Comparison of ENCODE assay signal across 9 cellular contexts in the genomic region with DNA sequence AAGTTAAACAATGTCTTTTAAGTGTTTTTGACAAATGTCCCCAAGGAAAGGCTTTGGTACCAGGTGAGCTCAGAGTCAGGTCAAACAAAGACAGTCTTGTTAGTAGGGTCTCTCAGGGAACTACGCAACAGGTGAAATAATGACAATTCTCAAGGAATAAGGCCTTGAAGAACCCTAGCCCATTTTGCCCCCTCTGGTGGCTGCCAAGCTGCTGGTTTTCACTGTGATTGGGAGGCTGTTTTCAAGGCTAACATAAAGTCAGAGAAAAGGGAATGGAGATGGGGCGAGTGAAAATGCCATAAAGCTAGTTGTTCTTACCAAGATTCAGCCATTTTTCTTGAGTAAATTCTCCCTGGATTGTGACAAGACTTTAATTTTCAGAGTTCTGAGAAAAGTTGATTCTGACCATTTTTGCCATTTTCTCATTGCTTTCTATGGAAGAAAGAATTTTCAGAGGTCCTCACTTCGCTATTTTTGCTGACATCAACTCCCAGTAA. TPM values are rescaled to one million over a fixed set of nuclear protein-coding genes. Genes with fewer than 3 reads are reported as not detected.
A peak's percentile ranks its signal among the peaks of the same experiment; 100 is the strongest.
DNase-seq lines count a peak whose midpoint lies in the region; ATAC-seq and TF ChIP-seq lines count a peak whose summit lies in the region.
"Had no signal": no experiment of that assay in that cellular context is flagged by ENCODE, and none has a peak within 500 bp of the region (broad histone marks: within the 10 kb centered on the region; RNA-seq: fewer than 3 reads in every experiment).

No MANE protein-coding gene starts in this region.

- ATAC-seq in HG03280 (IDR thresholded peaks at IDR 0.05; ENCODE audit: unreplicated experiment), result peak; percentile 23
- ATAC-seq in GM18520 (IDR thresholded peaks at IDR 0.05; ENCODE audit: unreplicated experiment), result no peak

- no peak overlapping the region for H3K27ac Mint-ChIP-seq in activated naive CD4-positive, alpha-beta T cell treated with anti-CD3 and anti-CD28 coated beads, Interleukin-2, amount 10 ng/mL, durations not matched to agents 7 days and 5 days
- no peak overlapping the region for H3K27ac Mint-ChIP-seq in activated T-helper 1 cell treated with anti-CD3 and anti-CD28 coated beads, Interleukin-12 subunit alpha, Interleukin-12 subunit beta, Interleukin-2, Interleukin-4 antibody, amounts not matched to agents 30 ng/mL and 10 ng/mL and 1 ng/mL, durations not matched to agents 14 hours and 24 hours and 36 hours
- H3K27ac Mint-ChIP-seq: activated B cell treated with CpG ODN at 0.5 μM for 24 hours had no signal

- H3K27me3 ChIP-seq in liver (ENCODE audit: control insufficient read depth in 4 of 4, insufficient read depth in 4 of 4, low read length in 3 of 4) (no peaks in the 10 kb centered on the region), testis (no peaks in the 10 kb centered on the region)

- TF ChIP-seq POLR2A in testis (IDR thresholded peaks at IDR 0.05), result no peak

- H3K4me3 Mint-ChIP-seq in activated naive CD4-positive, alpha-beta T cell treated with anti-CD3 and anti-CD28 coated beads, Interleukin-2, amount 10 ng/mL, durations not matched to agents 7 days and 5 days, result no peak overlapping the region
- no peak overlapping the region for H3K4me3 Mint-ChIP-seq in activated T-helper 1 cell treated with anti-CD3 and anti-CD28 coated beads, Interleukin-12 subunit alpha, Interleukin-12 subunit beta, Interleukin-2, Interleukin-4 antibody, amounts not matched to agents 30 ng/mL and 10 ng/mL and 1 ng/mL, durations not matched to agents 14 hours and 24 hours and 36 hours
- H3K4me3 Mint-ChIP-seq: activated B cell treated with CpG ODN at 0.5 μM for 24 hours had no signal

- WGBS in liver, result 94% methylated on average over 3 of the region's 3 CpGs
- 93 to 95% methylated on average over 3 of the region's 3 CpGs for WGBS in testis, 2 donors

- no peak overlapping the region for H3K4me3 ChIP-seq in liver (ENCODE audit: low read depth in 1 of 3, low read length in 3 of 3)
- H3K4me3 ChIP-seq in testis, result no peak overlapping the region

- H3K36me3 ChIP-seq in liver (ENCODE audit: control insufficient read depth in 4 of 4, insufficient read depth in 3 of 4, low read depth in 1 of 4, low read length in 3 of 4) (no peaks in the 10 kb centered on the region), testis (ENCODE audit: low read depth, missing control alignments) (no peaks in the 10 kb centered on the region)

- CTCF ChIA-PET in activated naive CD4-positive, alpha-beta T cell treated with anti-CD3 and anti-CD28 coated beads, Interleukin-2, amount 10 ng/mL, durations not matched to agents 7 days and 5 days (lab: Charles Lee), result interaction anchor here (0.7 to 2.0 kb wide), 8 partner anchors 12 to 136 kb away, joined by 3 to 7 read pairs (median 3); no protein-coding TSS in a partner anchor

- no peaks in the 10 kb centered on the region for H3K4me1 Mint-ChIP-seq in activated naive CD4-positive, alpha-beta T cell treated with anti-CD3 and anti-CD28 coated beads, Interleukin-2, amount 10 ng/mL, durations not matched to agents 7 days and 5 days
- no peaks in the 10 kb centered on the region for H3K4me1 Mint-ChIP-seq in activated T-helper 1 cell treated with anti-CD3 and anti-CD28 coated beads, Interleukin-12 subunit alpha, Interleukin-12 subunit beta, Interleukin-2, Interleukin-4 antibody, amounts not matched to agents 30 ng/mL and 10 ng/mL and 1 ng/mL, durations not matched to agents 14 hours and 24 hours and 36 hours (ENCODE audit: low read depth)
- H3K4me1 Mint-ChIP-seq: activated B cell treated with CpG ODN at 0.5 μM for 24 hours had no signal

- no peaks in the 10 kb centered on the region for H3K36me3 Mint-ChIP-seq in activated naive CD4-positive, alpha-beta T cell treated with anti-CD3 and anti-CD28 coated beads, Interleukin-2, amount 10 ng/mL, durations not matched to agents 7 days and 5 days
- no peaks in the 10 kb centered on the region for H3K36me3 Mint-ChIP-seq in activated T-helper 1 cell treated with anti-CD3 and anti-CD28 coated beads, Interleukin-12 subunit alpha, Interleukin-12 subunit beta, Interleukin-2, Interleukin-4 antibody, amounts not matched to agents 30 ng/mL and 10 ng/mL and 1 ng/mL, durations not matched to agents 14 hours and 24 hours and 36 hours (ENCODE audit: low read depth)

- no peaks in the 10 kb centered on the region for H3K9me3 Mint-ChIP-seq in activated naive CD4-positive, alpha-beta T cell treated with anti-CD3 and anti-CD28 coated beads, Interleukin-2, amount 10 ng/mL, durations not matched to agents 7 days and 5 days
- H3K9me3 Mint-ChIP-seq in activated T-helper 1 cell treated with anti-CD3 and anti-CD28 coated beads, Interleukin-12 subunit alpha, Interleukin-12 subunit beta, Interleukin-2, Interleukin-4 antibody, amounts not matched to agents 30 ng/mL and 10 ng/mL and 1 ng/mL, durations not matched to agents 14 hours and 24 hours and 36 hours, result no peaks in the 10 kb centered on the region

- H3K4me1 ChIP-seq in liver (ENCODE audit: control insufficient read depth in 4 of 4, insufficient read depth in 4 of 4, low read length in 3 of 4), result no peaks in the 10 kb centered on the region
- no peaks in the 10 kb centered on the region for H3K4me1 ChIP-seq in testis

- H3K27ac ChIP-seq in liver (ENCODE audit: low read depth in 1 of 2, low read length in 2 of 2) (no peak overlapping the region), testis (no peak overlapping the region)

- TF ChIP-seq RAD21 in liver (IDR thresholded peaks at IDR 0.05), result no peak

- peak; percentile 40 for DNase-seq in ELR (ENCODE audit: low read depth)
- DNase-seq in activated naive CD4-positive, alpha-beta T cell treated with anti-CD3 and anti-CD28 coated beads, Interleukin-2, amount 10 ng/mL, durations not matched to agents 7 days and 5 days, result peak; percentile 30
- no peak for DNase-seq in activated T-helper 1 cell treated with anti-CD3 and anti-CD28 coated beads, Interleukin-12 subunit alpha, Interleukin-12 subunit beta, Interleukin-2, Interleukin-4 antibody, amounts not matched to agents 30 ng/mL and 10 ng/mL and 1 ng/mL, durations not matched to agents 14 hours and 24 hours and 36 hours (ENCODE audit: low spot score)
- no peak for DNase-seq in testis
- DNase-seq: activated B cell treated with CpG ODN at 0.5 μM for 24 hours, NCI-H2171 had no signal

- no peaks in the 10 kb centered on the region for H3K27me3 Mint-ChIP-seq in activated naive CD4-positive, alpha-beta T cell treated with anti-CD3 and anti-CD28 coated beads, Interleukin-2, amount 10 ng/mL, durations not matched to agents 7 days and 5 days
- H3K27me3 Mint-ChIP-seq in activated T-helper 1 cell treated with anti-CD3 and anti-CD28 coated beads, Interleukin-12 subunit alpha, Interleukin-12 subunit beta, Interleukin-2, Interleukin-4 antibody, amounts not matched to agents 30 ng/mL and 10 ng/mL and 1 ng/mL, durations not matched to agents 14 hours and 24 hours and 36 hours (ENCODE audit: insufficient read depth), result peaks cover 10% of the 10 kb centered on the region

- no peaks in the 10 kb centered on the region for H3K9me3 ChIP-seq in liver (ENCODE audit: control insufficient read depth in 4 of 4, low read length in 3 of 4)
- H3K9me3 ChIP-seq in testis, result no peaks in the 10 kb centered on the region

- intact Hi-C loops in activated T-helper 1 cell treated with anti-CD3 and anti-CD28 coated beads, Interleukin-12 subunit alpha, Interleukin-12 subunit beta, Interleukin-2, Interleukin-4 antibody, amounts not matched to agents 30 ng/mL and 10 ng/mL and 1 ng/mL, durations not matched to agents 14 hours and 24 hours and 36 hours (cut with micrococcal nuclease), result no loop called here
- intact Hi-C loops in testis (cut with DNase I; ENCODE audit: low total_unique reads), result no loop called here

- H3K9ac ChIP-seq in liver (ENCODE audit: low read depth in 1 of 2, low read length in 2 of 2), result no peak overlapping the region

- peak; percentile 17 for TF ChIP-seq CTCF in liver (IDR thresholded peaks at IDR 0.05; ENCODE audit: low read depth, low read length, missing input control)
- TF ChIP-seq CTCF in testis (IDR thresholded peaks at IDR 0.05), result no peak

TF ChIP-seq in liver, 16 proteins besides CTCF, POLR2A, EP300 and RAD21 (continues in another document):
- no peak for TF ChIP-seq TAF1 (conservative IDR thresholded peaks at IDR 0.05)
- TF ChIP-seq, protein P1, sequence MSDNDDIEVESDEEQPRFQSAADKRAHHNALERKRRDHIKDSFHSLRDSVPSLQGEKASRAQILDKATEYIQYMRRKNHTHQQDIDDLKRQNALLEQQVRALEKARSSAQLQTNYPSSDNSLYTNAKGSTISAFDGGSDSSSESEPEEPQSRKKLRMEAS (IDR thresholded peaks at IDR 0.05), result no peak
- TF ChIP-seq, protein P2, sequence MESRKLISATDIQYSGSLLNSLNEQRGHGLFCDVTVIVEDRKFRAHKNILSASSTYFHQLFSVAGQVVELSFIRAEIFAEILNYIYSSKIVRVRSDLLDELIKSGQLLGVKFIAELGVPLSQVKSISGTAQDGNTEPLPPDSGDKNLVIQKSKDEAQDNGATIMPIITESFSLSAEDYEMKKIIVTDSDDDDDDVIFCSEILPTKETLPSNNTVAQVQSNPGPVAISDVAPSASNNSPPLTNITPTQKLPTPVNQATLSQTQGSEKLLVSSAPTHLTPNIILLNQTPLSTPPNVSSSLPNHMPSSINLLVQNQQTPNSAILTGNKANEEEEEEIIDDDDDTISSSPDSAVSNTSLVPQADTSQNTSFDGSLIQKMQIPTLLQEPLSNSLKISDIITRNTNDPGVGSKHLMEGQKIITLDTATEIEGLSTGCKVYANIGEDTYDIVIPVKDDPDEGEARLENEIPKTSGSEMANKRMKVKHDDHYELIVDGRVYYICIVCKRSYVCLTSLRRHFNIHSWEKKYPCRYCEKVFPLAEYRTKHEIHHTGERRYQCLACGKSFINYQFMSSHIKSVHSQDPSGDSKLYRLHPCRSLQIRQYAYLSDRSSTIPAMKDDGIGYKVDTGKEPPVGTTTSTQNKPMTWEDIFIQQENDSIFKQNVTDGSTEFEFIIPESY (IDR thresholded peaks at IDR 0.05), result no peak
- no peak for TF ChIP-seq SP1 (IDR thresholded peaks at IDR 0.05)
- no peak for TF ChIP-seq NR2F2 (IDR thresholded peaks at IDR 0.05)
- no peak for TF ChIP-seq FOXA2 (IDR thresholded peaks at IDR 0.05)
- TF ChIP-seq HNF4G (IDR thresholded peaks at IDR 0.05), result no peak

RNA-seq across cellular contexts. Expression of a gene that starts 58.7 kb away (rescaled TPM):
- total RNA-seq in liver, result 1 to 10 TPM; 8.0 to 9.8 TPM
- polyA plus RNA-seq in liver, result 10 to 100 TPM in 1 of 2 donors, 1 to 10 TPM in 1; 6.5 to 17.9 TPM
- total RNA-seq in activated T-helper 1 cell treated with anti-CD3 and anti-CD28 coated beads, Interleukin-12 subunit alpha, Interleukin-12 subunit beta, Interleukin-2, Interleukin-4 antibody, amounts not matched to agents 30 ng/mL and 10 ng/mL and 1 ng/mL, durations not matched to agents 14 hours and 24 hours and 36 hours, result 23.9 and 24.2 TPM in 2 replicates
- 10 to 100 TPM; 23.0 to 25.4 TPM for total RNA-seq in testis
- 14.5 TPM for polyA plus RNA-seq in testis (ENCODE audit: insufficient read depth, low read depth, low replicate concordance)

RNA-seq across cellular contexts. Expression of a gene that starts 58.9 kb away (rescaled TPM):
- total RNA-seq in liver (10 to 100 TPM; 19.7 to 27.9 TPM), testis (10 to 100 TPM; 65.2 to 81.6 TPM)
- polyA plus RNA-seq in liver (10 to 100 TPM in 1 of 2 donors, 1 to 10 TPM in 1; 7.6 to 10.0 TPM), testis (ENCODE audit: insufficient read depth, low read depth, low replicate concordance) (31.2 TPM)
- total RNA-seq in activated T-helper 1 cell treated with anti-CD3 and anti-CD28 coated beads, Interleukin-12 subunit alpha, Interleukin-12 subunit beta, Interleukin-2, Interleukin-4 antibody, amounts not matched to agents 30 ng/mL and 10 ng/mL and 1 ng/mL, durations not matched to agents 14 hours and 24 hours and 36 hours, result 23.0 and 33.7 TPM in 2 replicates

Comparison
In these comparisons a context has a peak if more than half of its experiments do, and no peak if none do; other contexts are left out.
1. DNase-seq: peak in ELR (single experiment) and activated naive CD4-positive, alpha-beta T cell treated with anti-CD3 and anti-CD28 coated beads, Interleukin-2, amount 10 ng/mL, durations not matched to agents 7 days and 5 days (single experiment); none in activated T-helper 1 cell treated with anti-CD3 and anti-CD28 coated beads, Interleukin-12 subunit alpha, Interleukin-12 subunit beta, Interleukin-2, Interleukin-4 antibody, amounts not matched to agents 30 ng/mL and 10 ng/mL and 1 ng/mL, durations not matched to agents 14 hours and 24 hours and 36 hours (single experiment) and testis (single experiment).